In genomic region chr11:20477418-20478090, GRCh38 we compare ENCODE assay signal across 1 cellular context.
TF ChIP-seq lines count a peak whose summit lies in the region.

No MANE protein-coding gene starts in this region.

TF ChIP-seq in GM23338, 12 proteins besides CTCF, POLR2A, EP300 and RAD21 (continued from another document):
- TF ChIP-seq ZNF462 (CRISPR knock-in tag; IDR thresholded peaks at IDR 0.05) (no peak), POLR2AphosphoS5 (IDR thresholded peaks at IDR 0.05; ENCODE audit: low read depth) (no peak)
TF ChIP-seq in GM23338: peak in this region for 0.
